29 cellular contexts compared by ENCODE assay signal in genomic region chrX:133869270-133869669, GRCh38.
"Had no signal": no experiment of that assay in that cellular context is flagged by ENCODE, and none has a peak within 500 bp of the region (broad histone marks: within the 10 kb centered on the region; RNA-seq: fewer than 3 reads in every experiment).

No MANE protein-coding gene starts in this region.

- H3K4me2 ChIP-seq: SK-N-SH had no signal

- H3K4me3 ChIP-seq: adrenal gland, body of pancreas, breast epithelium, Peyer's patch, SJSA1 had no signal

- ATAC-seq: activated CD4-positive, alpha-beta T cell treated with anti-CD3 and anti-CD28 coated beads for 36 hours; activated CD4-positive, CD25-positive, alpha-beta regulatory T cell treated with anti-CD3 and anti-CD28 coated beads, Interleukin-2, amount 50 U/mL, for 24 hours; activated CD8-positive, alpha-beta T cell treated with anti-CD3 and anti-CD28 coated beads, Interleukin-2, amount 10 ng/mL, durations not matched to agents 7 days and 5 days; activated naive CD4-positive, alpha-beta T cell treated with anti-CD3 and anti-CD28 coated beads, Interleukin-2, amount 50 U/mL, for 72 hours; body of pancreas; PC-3; WTC11 had no signal

- H3K36me3 Mint-ChIP-seq: activated naive CD4-positive, alpha-beta T cell treated with anti-CD3 and anti-CD28 coated beads, Interleukin-2, amount 50 U/mL, for 72 hours; WTC11 had no signal

- H3K9me3 Mint-ChIP-seq: activated CD4-positive, alpha-beta T cell treated with anti-CD3 and anti-CD28 coated beads, Interleukin-2, amount 10 ng/mL, durations not matched to agents 7 days and 5 days; activated naive CD4-positive, alpha-beta T cell treated with anti-CD3 and anti-CD28 coated beads, Interleukin-2, amount 50 U/mL, for 72 hours; activated T-cell treated with anti-CD3 and anti-CD28 coated beads, Interleukin-2, amount 50 U/mL, for 24 hours; activated T-helper 2 cell treated with anti-CD3 and anti-CD28 coated beads, Interferon-gamma antibody, Interleukin-2, Interleukin-4, amounts not matched to agents 10 μg/mL and 5 μg/mL and 100 μg/mL, durations not matched to agents 14 hours and 24 hours and 36 hours; T-helper 1 cell treated with Interleukin-12 subunit alpha and Interleukin-12 subunit beta and Interleukin-4 antibody, amounts not matched to agents 30 μg/mL and 1 μg/mL, for 36 hours; T-helper 2 cell treated with Interferon-gamma antibody and Interleukin-4, amounts not matched to agents 5 μg/mL and 100 μg/mL, for 36 hours; WTC11 had no signal

- H3K36me3 ChIP-seq: adrenal gland, breast epithelium, Peyer's patch, SJSA1 had no signal

- H3K4me1 Mint-ChIP-seq: activated CD4-positive, alpha-beta T cell treated with anti-CD3 and anti-CD28 coated beads for 36 hours; activated CD4-positive, alpha-beta T cell treated with anti-CD3 and anti-CD28 coated beads, Interleukin-2, amount 10 ng/mL, durations not matched to agents 7 days and 5 days had no signal

- DNase-seq: activated CD4-positive, alpha-beta T cell treated with anti-CD3 and anti-CD28 coated beads for 36 hours; activated CD4-positive, alpha-beta T cell treated with anti-CD3 and anti-CD28 coated beads, Interleukin-2, amount 10 ng/mL, durations not matched to agents 7 days and 5 days; activated CD4-positive, alpha-beta T cell treated with anti-CD3 and anti-CD28 coated beads, Interleukin-2, amount 50 U/mL, for 48 hours; activated CD8-positive, alpha-beta T cell treated with anti-CD3 and anti-CD28 coated beads, Interleukin-2, amount 10 ng/mL, durations not matched to agents 7 days and 5 days; activated gamma-delta T cell; activated naive CD4-positive, alpha-beta T cell treated with Interleukin-2 at 50 U/mL for 16 hours; activated T-cell treated with anti-CD3 and anti-CD28 coated beads, Interleukin-2, amount 50 U/mL, for 24 hours; adrenal gland; body of pancreas; NCI-H1105; NCI-H1417 treated with DMSO at 0.1 percent for 48 hours; NCI-H1930; NCI-H2081 treated with DMSO at 0.1 percent for 48 hours; NCI-H345; PC-3; Peyer's patch; RPMI8226; SHP77 treated with DMSO at 0.1 percent for 48 hours had no signal

- H3K9ac ChIP-seq: SK-N-SH had no signal

- H3K4me3 Mint-ChIP-seq: activated CD4-positive, alpha-beta T cell treated with anti-CD3 and anti-CD28 coated beads for 36 hours; activated CD4-positive, alpha-beta T cell treated with anti-CD3 and anti-CD28 coated beads, Interleukin-2, amount 10 ng/mL, durations not matched to agents 7 days and 5 days; activated CD8-positive, alpha-beta T cell treated with anti-CD3 and anti-CD28 coated beads, Interleukin-2, amount 10 ng/mL, durations not matched to agents 7 days and 5 days; activated T-cell treated with anti-CD3 and anti-CD28 coated beads, Interleukin-2, amount 50 U/mL, for 24 hours; T-helper 1 cell treated with Interleukin-12 subunit alpha and Interleukin-12 subunit beta and Interleukin-4 antibody, amounts not matched to agents 30 μg/mL and 1 μg/mL, for 36 hours; T-helper 2 cell treated with Interferon-gamma antibody and Interleukin-4, amounts not matched to agents 5 μg/mL and 100 μg/mL, for 36 hours; WTC11 had no signal

- FAIRE-seq: astrocyte, TTC549 had no signal

- H3K27me3 Mint-ChIP-seq: activated CD4-positive, alpha-beta T cell treated with anti-CD3 and anti-CD28 coated beads for 36 hours; activated CD4-positive, alpha-beta T cell treated with anti-CD3 and anti-CD28 coated beads, Interleukin-2, amount 10 ng/mL, durations not matched to agents 7 days and 5 days had no signal

- H3K4me1 ChIP-seq: adrenal gland, body of pancreas, breast epithelium, Peyer's patch, SJSA1 had no signal

- H3K9me3 ChIP-seq: adrenal gland, body of pancreas, Peyer's patch, SJSA1, SK-N-SH had no signal

- H3K27ac Mint-ChIP-seq: activated CD4-positive, alpha-beta T cell treated with anti-CD3 and anti-CD28 coated beads for 36 hours; activated CD4-positive, alpha-beta T cell treated with anti-CD3 and anti-CD28 coated beads, Interleukin-2, amount 10 ng/mL, durations not matched to agents 7 days and 5 days; activated CD8-positive, alpha-beta T cell treated with anti-CD3 and anti-CD28 coated beads, Interleukin-2, amount 10 ng/mL, durations not matched to agents 7 days and 5 days; activated naive CD4-positive, alpha-beta T cell treated with anti-CD3 and anti-CD28 coated beads, Interleukin-2, amount 50 U/mL, for 72 hours; activated T-cell treated with anti-CD3 and anti-CD28 coated beads, Interleukin-2, amount 50 U/mL, for 24 hours; activated T-helper 2 cell treated with anti-CD3 and anti-CD28 coated beads, Interferon-gamma antibody, Interleukin-2, Interleukin-4, amounts not matched to agents 10 μg/mL and 5 μg/mL and 100 μg/mL, durations not matched to agents 14 hours and 24 hours and 36 hours; T-helper 1 cell treated with Interleukin-12 subunit alpha and Interleukin-12 subunit beta and Interleukin-4 antibody, amounts not matched to agents 30 μg/mL and 1 μg/mL, for 36 hours; T-helper 2 cell treated with Interferon-gamma antibody and Interleukin-4, amounts not matched to agents 5 μg/mL and 100 μg/mL, for 36 hours; WTC11 had no signal

- H3K27ac ChIP-seq: adrenal gland, body of pancreas, breast epithelium, Peyer's patch, SJSA1 had no signal

- H3K27me3 ChIP-seq: adrenal gland, body of pancreas, Peyer's patch, SJSA1 had no signal
